10 cellular contexts compared by ENCODE assay signal in the genomic region with DNA sequence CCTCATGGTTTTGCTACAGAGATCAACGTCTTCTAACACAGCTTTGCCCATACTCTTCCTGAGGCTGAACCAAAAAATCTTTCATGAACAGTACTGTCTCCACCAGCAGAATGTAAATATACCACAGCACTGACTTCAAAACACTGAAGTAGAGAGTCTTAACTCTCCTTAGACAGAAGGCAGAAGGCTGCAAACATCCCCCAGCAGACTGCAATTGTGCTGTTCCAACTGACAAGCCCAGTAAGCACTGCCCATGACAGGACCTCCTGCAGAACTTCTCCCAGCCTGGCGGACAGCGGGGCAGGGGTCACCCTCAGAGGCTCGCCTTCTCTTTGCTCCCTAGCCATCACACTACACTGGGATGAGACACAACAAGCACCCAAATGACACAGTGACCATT.
DNase-seq lines count a peak whose midpoint lies in the region; ATAC-seq and TF ChIP-seq lines count a peak whose summit lies in the region.
"Had no signal": no experiment of that assay in that cellular context is flagged by ENCODE, and none has a peak within 500 bp of the region (broad histone marks: within the 10 kb centered on the region; RNA-seq: fewer than 3 reads in every experiment).

No MANE protein-coding gene starts in this region.

- peaks cover 61% of the 10 kb centered on the region for H3K4me1 Mint-ChIP-seq in activated T-cell treated with anti-CD3 and anti-CD28 coated beads, Interleukin-2, amount 50 U/mL, for 24 hours (ENCODE audit: low read depth)
- peaks cover 58% of the 10 kb centered on the region for H3K4me1 Mint-ChIP-seq in neural progenitor cell

- H3K4me1 ChIP-seq in heart left ventricle (peaks cover 0 to 63% (median 40%) of the 10 kb centered on the region in 12 donors), neural progenitor cell (peaks cover 24% of the 10 kb centered on the region), uterus (no peaks in the 10 kb centered on the region)

- H3K36me3 Mint-ChIP-seq in activated T-cell treated with anti-CD3 and anti-CD28 coated beads, Interleukin-2, amount 50 U/mL, for 24 hours (ENCODE audit: low read depth) = peaks cover 11% of the 10 kb centered on the region
- H3K36me3 Mint-ChIP-seq in neural progenitor cell = peaks cover 12% of the 10 kb centered on the region

- H3K36me3 ChIP-seq in heart left ventricle = no peaks in the 10 kb centered on the region
- H3K36me3 ChIP-seq in neural progenitor cell = no peaks in the 10 kb centered on the region
- H3K36me3 ChIP-seq in uterus = no peaks in the 10 kb centered on the region

- H3F3A ChIP-seq in neural progenitor cell (ENCODE audit: low read depth) = peaks cover 15% of the 10 kb centered on the region

- H3K4me3 ChIP-seq in heart left ventricle (peak overlapping the region in 2 of 12 donors; percentile 15 to 48), neural progenitor cell (no peak overlapping the region), uterus (no peak overlapping the region)

- no peak overlapping the region for H3K4me3 Mint-ChIP-seq in activated T-cell treated with anti-CD3 and anti-CD28 coated beads, Interleukin-2, amount 50 U/mL, for 24 hours
- H3K4me3 Mint-ChIP-seq in neural progenitor cell = no peak overlapping the region
- H3K4me3 Mint-ChIP-seq: naive thymus-derived CD8-positive, alpha-beta T cell had no signal

- peak overlapping the region; percentile 15 for H3K27ac Mint-ChIP-seq in activated T-cell treated with anti-CD3 and anti-CD28 coated beads, Interleukin-2, amount 50 U/mL, for 24 hours
- peak overlapping the region; percentile 72 for H3K27ac Mint-ChIP-seq in neural progenitor cell
- H3K27ac Mint-ChIP-seq: naive thymus-derived CD8-positive, alpha-beta T cell had no signal

- H3K9me3 Mint-ChIP-seq in activated T-cell treated with anti-CD3 and anti-CD28 coated beads, Interleukin-2, amount 50 U/mL, for 24 hours = no peaks in the 10 kb centered on the region
- H3K9me3 Mint-ChIP-seq in neural progenitor cell = peaks cover 4% of the 10 kb centered on the region
- H3K9me3 Mint-ChIP-seq: naive thymus-derived CD8-positive, alpha-beta T cell had no signal

- peaks cover 97% of the 10 kb centered on the region for H3K79me2 ChIP-seq in neural progenitor cell (ENCODE audit: low read depth)

- H3K27ac ChIP-seq in heart left ventricle (peak overlapping the region in 11 of 12 donors; percentile 3 to 69 (median 56)), neural progenitor cell (peak overlapping the region; percentile 75), uterus (peak overlapping the region; percentile 76 to 85)

- H2AFZ ChIP-seq in neural progenitor cell (replicated peaks) = no peak overlapping the region

- TF ChIP-seq CTCF in heart left ventricle (IDR thresholded peaks at IDR 0.05) (no peak), neural progenitor cell (IDR thresholded peaks at IDR 0.05) (no peak), uterus (IDR thresholded peaks at IDR 0.05) (no peak)

- 54 to 66% (median 61%) methylated on average over 4 of the region's 4 CpGs for WGBS in heart left ventricle, 4 donors

- DNase-seq in activated T-cell treated with anti-CD3 and anti-CD28 coated beads, Interleukin-2, amount 50 U/mL, for 24 hours = no peak
- DNase-seq in activated T-cell treated with anti-CD3 and anti-CD28 coated beads, Interleukin-2, amount 50 U/mL, for 48 hours = no peak
- DNase-seq in heart left ventricle (peak in 2 of 5 donors; percentile 12 to 34), neural progenitor cell (ENCODE audit: low spot score) (peak; percentile 33), uterus (peak in 1 of 2 donors; percentile 37), hepatic stellate cell (ENCODE audit: low spot score) (no peak), HPDE6-E6E7 (ENCODE audit: extremely low spot score) (no peak)
- DNase-seq in stimulated activated CD4-positive, alpha-beta T cell treated with anti-CD3 and anti-CD28 coated beads, Interleukin-1b, Interleukin-23, amount 100 ng/mL, for 48 hours = no peak
- DNase-seq: erythroblast; naive thymus-derived CD8-positive, alpha-beta T cell had no signal

- peak; percentile 47 to 67 (median 58) for ATAC-seq in heart left ventricle
- ATAC-seq: naive thymus-derived CD8-positive, alpha-beta T cell had no signal

- no peak overlapping the region for H3K9ac ChIP-seq in neural progenitor cell

- H3K9me3 ChIP-seq in heart left ventricle = no peaks in the 10 kb centered on the region
- no peaks in the 10 kb centered on the region for H3K9me3 ChIP-seq in neural progenitor cell (ENCODE audit: low read depth)
- H3K9me3 ChIP-seq in uterus = no peaks in the 10 kb centered on the region

- no peaks in the 10 kb centered on the region for H3K27me3 ChIP-seq in heart left ventricle
- H3K27me3 ChIP-seq in neural progenitor cell = no peaks in the 10 kb centered on the region
- no peaks in the 10 kb centered on the region for H3K27me3 ChIP-seq in uterus

- peak overlapping the region; percentile 24 for H3K4me2 ChIP-seq in neural progenitor cell

- intact Hi-C loops in heart left ventricle (cut with DNase I) = loop anchor here in 1 of 10 donors (5.0 kb wide), 1 partner anchor 36 kb away; no protein-coding TSS in a partner anchor
- intact Hi-C loops in uterus (cut with DNase I; ENCODE audit: low total_unique reads) = no loop called here

- H4K20me1 ChIP-seq in neural progenitor cell (ENCODE audit: low read depth) = peaks cover 67% of the 10 kb centered on the region

- TF ChIP-seq POLR2A in heart left ventricle (IDR thresholded peaks at IDR 0.05) (no peak), uterus (IDR thresholded peaks at IDR 0.05) (no peak)

- H3K27me3 Mint-ChIP-seq in activated T-cell treated with anti-CD3 and anti-CD28 coated beads, Interleukin-2, amount 50 U/mL, for 24 hours = no peaks in the 10 kb centered on the region
- no peaks in the 10 kb centered on the region for H3K27me3 Mint-ChIP-seq in neural progenitor cell (ENCODE audit: insufficient read depth, low read depth)
- H3K27me3 Mint-ChIP-seq: naive thymus-derived CD8-positive, alpha-beta T cell had no signal
